1 cellular context compared by ENCODE assay signal in genomic region chr1:1232801-1233566, GRCh38.
TF ChIP-seq lines count a peak whose summit lies in the region.

No MANE protein-coding gene starts in this region.

TF ChIP-seq in K562, 482 proteins besides CTCF, POLR2A, EP300 and RAD21 (continued from another document):
- TF ChIP-seq ARID4B (CRISPR knock-in tag; IDR thresholded peaks at IDR 0.05) (0 out of 2 replicates have a peak, but pooled peaks have one; percentile 43), GTF2A2 (tag; IDR thresholded peaks at IDR 0.05) (0 out of 2 replicates have a peak, but pooled peaks have one; percentile 23), BCLAF1 (IDR thresholded peaks at IDR 0.05; ENCODE audit: borderline replicate concordance in 1 of 2, control insufficient read depth in 1 of 2, low read depth in 2 of 2, low read length in 1 of 2) (no peak), TCF7L2 (IDR thresholded peaks at IDR 0.05; ENCODE audit: low read depth, low read length) (no peak), MXI1 (IDR thresholded peaks at IDR 0.05; ENCODE audit: low read depth, low read length) (no peak), ZNF551 (CRISPR knock-in tag; IDR thresholded peaks at IDR 0.05) (no peak), IRF9 (tag; IDR thresholded peaks at IDR 0.05) (no peak), ZNF507 (tag; conservative IDR thresholded peaks at IDR 0.05) (0 out of 2 replicates have a peak, but pooled peaks have one; percentile 2), KAT8 (IDR thresholded peaks at IDR 0.05; ENCODE audit: low read depth) (no peak), OTX1 (CRISPR knock-in tag; IDR thresholded peaks at IDR 0.05) (no peak), PHF20 (IDR thresholded peaks at IDR 0.05; ENCODE audit: partially characterized antibody) (no peak), PCBP2 (IDR thresholded peaks at IDR 0.05; ENCODE audit: low read depth, low read length, poor library complexity, severe bottlenecking) (no peak), MAZ (CRISPR knock-in tag; conservative IDR thresholded peaks at IDR 0.05 in 1 of 2, IDR thresholded peaks at IDR 0.05 in 1 of 2) (no peak), RERE (CRISPR knock-in tag; IDR thresholded peaks at IDR 0.05; ENCODE audit: borderline replicate concordance) (no peak), FOXJ3 (CRISPR knock-in tag; IDR thresholded peaks at IDR 0.05) (no peak), HCFC1 (IDR thresholded peaks at IDR 0.05; ENCODE audit: low read depth, low read length) (no peak), EP400 (IDR thresholded peaks at IDR 0.05) (no peak), FIP1L1 (IDR thresholded peaks at IDR 0.05; ENCODE audit: low read depth, low read length, poor library complexity, severe bottlenecking) (peak; percentile 41), ZSCAN29 (IDR thresholded peaks at IDR 0.05) (no peak), HEY1 (CRISPR knock-in tag; IDR thresholded peaks at IDR 0.05; ENCODE audit: borderline replicate concordance) (no peak), NFE2L1 (tag; IDR thresholded peaks at IDR 0.05; ENCODE audit: borderline replicate concordance, low read depth) (no peak)
